ENCODE assay signal across 7 cellular contexts in genomic region chr9:84781431-84781830, GRCh38.
A peak's percentile ranks its signal among the peaks of the same experiment; 100 is the strongest.
DNase-seq lines count a peak whose midpoint lies in the region; ATAC-seq and TF ChIP-seq lines count a peak whose summit lies in the region.

No MANE protein-coding gene starts in this region.

- CTCF ChIA-PET in GM10248 (lab: Yijun Ruan, JAX) = interaction anchor here (0.9 to 7.8 kb wide), 20 partner anchors 10 to 384 kb away, joined by 3 to 174 read pairs (median 6); no protein-coding TSS in a partner anchor

- TF ChIP-seq CTCF in GM10248 (IDR thresholded peaks at IDR 0.05; ENCODE audit: control extremely low read depth, extremely low read depth, low read depth, missing control alignments) (peak; percentile 45), astrocyte of the cerebellum (IDR thresholded peaks at IDR 0.05; ENCODE audit: low read depth, low read length, missing control alignments) (peak; percentile 53)

- peak; percentile 13 for DNase-seq in GM10248 (ENCODE audit: extremely low spot score)
- DNase-seq in astrocyte of the cerebellum (ENCODE audit: low read depth) = peak; percentile 13
- DNase-seq in midbrain (lab: John Stamatoyannopoulos, UW) = peak; percentile 25
- DNase-seq in COR-L47 (lab: John Stamatoyannopoulos, UW) = no peak
- DNase-seq in GM03348 (ENCODE audit: low spot score) = no peak
- no peak for DNase-seq in NK-92 treated with Interleukin-12 subunit alpha and Interleukin-12 subunit beta, amount 100 ng/mL, for 24 hours (lab: John Stamatoyannopoulos, UW)

- peak; percentile 35 for ATAC-seq in HG02678 (IDR thresholded peaks at IDR 0.05; ENCODE audit: unreplicated experiment)

- POLR2A ChIA-PET in GM10248 (lab: Yijun Ruan, JAX) = no interaction called here

- in situ Hi-C loops in astrocyte of the cerebellum (cut with HindIII; ENCODE audit: low sequenced_read_pairs) = no loop called here

- no peak overlapping the region for H3K4me3 ChIP-seq in astrocyte of the cerebellum (ENCODE audit: low read depth, low read length)

Comparison
In these comparisons a context has a peak if more than half of its experiments do, and no peak if none do; other contexts are left out.
1. DNase-seq: peak in GM10248 (single experiment), astrocyte of the cerebellum (single experiment) and midbrain (single experiment); none in COR-L47 (single experiment), GM03348 (single experiment) and NK-92 treated with Interleukin-12 subunit alpha and Interleukin-12 subunit beta, amount 100 ng/mL, for 24 hours (single experiment).